18 cellular contexts compared by ENCODE assay signal in the genomic region with DNA sequence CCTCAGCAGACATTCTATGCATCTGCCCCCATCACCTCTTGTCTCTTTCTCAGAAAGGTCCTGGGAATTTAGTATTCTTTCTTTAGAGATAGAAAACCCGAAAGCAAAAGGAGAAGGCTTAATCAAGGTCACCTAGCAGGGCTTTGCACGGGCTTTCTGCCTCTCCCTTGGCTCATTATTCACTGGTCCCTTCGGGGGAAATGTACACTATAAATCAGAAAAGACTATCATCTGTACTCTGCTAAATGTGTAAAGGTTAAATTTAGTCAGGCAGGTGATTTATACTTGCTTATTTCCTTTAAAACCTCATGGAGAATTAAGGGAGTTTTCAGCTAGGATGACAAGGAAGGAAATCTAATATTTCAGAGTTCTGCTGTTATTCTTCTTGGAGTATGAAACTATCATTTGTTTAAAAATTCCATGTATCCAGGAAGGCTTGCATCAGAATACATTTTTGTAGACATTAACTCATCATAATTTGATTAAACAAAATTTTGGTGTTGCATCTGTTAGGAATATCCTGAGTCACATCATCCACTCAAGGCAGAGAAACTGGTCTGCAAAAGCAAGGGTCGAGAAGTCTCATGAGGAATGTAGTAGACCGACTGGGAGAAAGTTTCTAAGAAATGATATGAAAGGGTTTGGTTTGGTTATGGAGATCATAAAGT.
A peak's percentile ranks its signal among the peaks of the same experiment; 100 is the strongest.
DNase-seq lines count a peak whose midpoint lies in the region; ATAC-seq and TF ChIP-seq lines count a peak whose summit lies in the region.
"Had no signal": no experiment of that assay in that cellular context is flagged by ENCODE, and none has a peak within 500 bp of the region (broad histone marks: within the 10 kb centered on the region; RNA-seq: fewer than 3 reads in every experiment).

No MANE protein-coding gene starts in this region.

- no peaks in the 10 kb centered on the region for H3K4me1 Mint-ChIP-seq in Caco-2 (ENCODE audit: low read depth, unreplicated experiment)

- no peaks in the 10 kb centered on the region for H4K20me1 ChIP-seq in SK-N-SH (ENCODE audit: insufficient read depth)

- no TSS peak for BruUV-seq in Caco-2 (replicated peaks; lab: Mats Ljungman, UMichigan)

- TF ChIP-seq CTCF in SK-N-SH (IDR thresholded peaks at IDR 0.05) = no peak
- no peak for TF ChIP-seq CTCF in fibroblast of the aortic adventitia (IDR thresholded peaks at IDR 0.05; ENCODE audit: insufficient read depth, low read length)
- no peak for TF ChIP-seq CTCF in ovary (IDR thresholded peaks at IDR 0.05)
- no peak for TF ChIP-seq CTCF in Caco-2 (IDR thresholded peaks at IDR 0.05; ENCODE audit: insufficient read depth in 1 of 2, low read depth in 1 of 2, low read length in 1 of 2, severe bottlenecking in 1 of 2, unreplicated experiment in 1 of 2)

- in situ Hi-C loops in G401 (cut with HindIII; ENCODE audit: low sequenced_read_pairs) = no loop called here

- H3K27ac ChIP-seq in SK-N-SH (ENCODE audit: low read depth in 2 of 2, low read length in 1 of 2) = no peak overlapping the region
- no peak overlapping the region for H3K27ac ChIP-seq in ovary
- H3K27ac ChIP-seq: 22Rv1 had no signal

- no peaks in the 10 kb centered on the region for H3F3A ChIP-seq in SK-N-SH (replicated peaks; ENCODE audit: insufficient read depth)

- H3K27me3 ChIP-seq in SK-N-SH (ENCODE audit: insufficient read depth) = no peaks in the 10 kb centered on the region
- no peaks in the 10 kb centered on the region for H3K27me3 ChIP-seq in ovary
- no peaks in the 10 kb centered on the region for H3K27me3 ChIP-seq in Caco-2 (replicated peaks; ENCODE audit: control insufficient read depth, insufficient read depth, low read length)
- H3K27me3 ChIP-seq: MG63 had no signal

- no peaks in the 10 kb centered on the region for H3K4me1 ChIP-seq in SK-N-SH (ENCODE audit: control insufficient read depth in 1 of 2, insufficient read depth in 2 of 2, low read depth in 1 of 2, low read length in 1 of 2)
- peaks cover 8% of the 10 kb centered on the region for H3K4me1 ChIP-seq in ovary (ENCODE audit: insufficient read depth)
- H3K4me1 ChIP-seq in Caco-2 = no peaks in the 10 kb centered on the region

- no peak overlapping the region for H3K4me2 ChIP-seq in SK-N-SH

- no peaks in the 10 kb centered on the region for H3K36me3 Mint-ChIP-seq in Caco-2 (ENCODE audit: insufficient read depth, unreplicated experiment)

- POLR2A ChIA-PET in SK-N-SH (lab: Yijun Ruan, JAX) = no interaction called here
- POLR2A ChIA-PET in Caco-2 (lab: Charles Lee) = no interaction called here

- WGBS in SK-N-SH (ENCODE audit: low lambda C conversion rate) = 64% methylated on average over 5 of the region's 5 CpGs
- 26 to 33% (median 27%) methylated on average over 5 of the region's 5 CpGs for WGBS in ovary, 3 donors

- H3K27ac Mint-ChIP-seq in Caco-2 (ENCODE audit: unreplicated experiment) = no peak overlapping the region

- H3K4me3 ChIP-seq in SK-N-SH (ENCODE audit: low read depth in 2 of 2, low read length in 1 of 2) (no peak overlapping the region), fibroblast of the aortic adventitia (ENCODE audit: low read depth, low read length) (no peak overlapping the region), ovary (no peak overlapping the region), Caco-2 (ENCODE audit: low read depth, low read length) (no peak overlapping the region)
- H3K4me3 ChIP-seq: MG63 had no signal

- no peak overlapping the region for H2AFZ ChIP-seq in SK-N-SH (ENCODE audit: low read depth)

- intact Hi-C loops in ovary (cut with DNase I) (no loop called here), Caco-2 (cut with micrococcal nuclease; ENCODE audit: unreplicated experiment) (no loop called here)

- no peaks in the 10 kb centered on the region for H3K9me3 ChIP-seq in SK-N-SH
- H3K9me3 ChIP-seq in ovary = no peaks in the 10 kb centered on the region
- H3K9me3 ChIP-seq in Caco-2 = no peaks in the 10 kb centered on the region
- H3K9me3 ChIP-seq: MG63 had no signal

- CTCF ChIA-PET in SK-N-SH (lab: Yijun Ruan, JAX) = interaction anchor here (0.9 kb wide), 1 partner anchor 858 kb away, joined by 3 read pairs; no protein-coding TSS in a partner anchor
- CTCF ChIA-PET in Caco-2 (lab: Charles Lee) = no interaction called here

- H3K9me2 ChIP-seq in SK-N-SH = no peaks in the 10 kb centered on the region

- H3K36me3 ChIP-seq in SK-N-SH (replicated peaks in 1 of 2; ENCODE audit: control insufficient read depth in 1 of 2, insufficient read depth in 2 of 2, low read length in 1 of 2) (no peaks in the 10 kb centered on the region), ovary (no peaks in the 10 kb centered on the region), Caco-2 (ENCODE audit: control insufficient read depth, insufficient read depth, low read length) (no peaks in the 10 kb centered on the region)
- H3K36me3 ChIP-seq: MG63 had no signal

- no peak overlapping the region for H3K4me3 Mint-ChIP-seq in Caco-2 (ENCODE audit: unreplicated experiment)

- no peak for TF ChIP-seq POLR2A in ovary (IDR thresholded peaks at IDR 0.05)

- TF ChIP-seq EP300 in SK-N-SH (IDR thresholded peaks at IDR 0.05; ENCODE audit: borderline replicate concordance in 1 of 2, low read depth in 1 of 2, low read length in 1 of 2) = no peak
- no peak for TF ChIP-seq EP300 in ovary (IDR thresholded peaks at IDR 0.05)

- H3K27me3 Mint-ChIP-seq in Caco-2 (ENCODE audit: insufficient read depth, unreplicated experiment) = no peaks in the 10 kb centered on the region

- no peaks in the 10 kb centered on the region for H3K79me2 ChIP-seq in SK-N-SH (ENCODE audit: insufficient read depth)

- TF ChIP-seq RAD21 in SK-N-SH (IDR thresholded peaks at IDR 0.05; ENCODE audit: low read length) = no peak

- H3K9ac ChIP-seq in SK-N-SH = no peak overlapping the region

- no peak for DNase-seq in SK-N-SH
- DNase-seq in amniotic epithelial cell (ENCODE audit: low read depth) = peak; percentile 49
- peak; percentile 28 for DNase-seq in fibroblast of the aortic adventitia (ENCODE audit: low read depth)
- no peak for DNase-seq in G401 (ENCODE audit: low spot score)
- DNase-seq in NCI-H187 (lab: John Stamatoyannopoulos, UW) = no peak
- DNase-seq in ovary = no peak
- DNase-seq in Caco-2 = no peak
- DNase-seq: KBM-7, MG63, NCI-H1105 treated with DMSO at 0.1 percent for 48 hours, NCI-H146, NCI-H2029, NCI-H446, NCI-H524 treated with DMSO at 0.1 percent for 48 hours, SHP77 treated with DMSO at 0.1 percent for 48 hours had no signal

- peak; percentile 37 for ATAC-seq in SK-N-SH treated with all-trans-retinoic acid at 6 μM for 48 hours
- ATAC-seq: Panc1 had no signal

- H3K9me3 Mint-ChIP-seq in Caco-2 (ENCODE audit: unreplicated experiment) = no peaks in the 10 kb centered on the region

TF ChIP-seq in SK-N-SH treated with all-trans-retinoic acid at 6 μM for 48 hours, 23 proteins besides CTCF, POLR2A, EP300 and RAD21:
- TF ChIP-seq ISL1 (CRISPR knock-in tag; IDR thresholded peaks at IDR 0.05) = peak; percentile 46
- peak; percentile 46; the same call in 1 of the 2 replicates for TF ChIP-seq ZC3H10 (CRISPR knock-in tag; IDR thresholded peaks at IDR 0.05)
- no peak for TF ChIP-seq PATZ1 (CRISPR knock-in tag; IDR thresholded peaks at IDR 0.05; ENCODE audit: borderline replicate concordance)
- peak; percentile 18; the same call in 1 of the 2 replicates for TF ChIP-seq RARB (CRISPR knock-in tag; IDR thresholded peaks at IDR 0.05)

TF ChIP-seq in SK-N-SH, 30 proteins besides CTCF, POLR2A, EP300 and RAD21:
- TF ChIP-seq CHD2 (IDR thresholded peaks at IDR 0.05; ENCODE audit: low read length, partially characterized antibody) (no peak), NRF1 (IDR thresholded peaks at IDR 0.05; ENCODE audit: low read depth, low read length) (no peak), TCF12 (IDR thresholded peaks at IDR 0.05) (no peak), SMC3 (IDR thresholded peaks at IDR 0.05; ENCODE audit: low read depth, low read length) (no peak), RCOR1 (IDR thresholded peaks at IDR 0.05; ENCODE audit: low read length) (no peak), ELF1 (IDR thresholded peaks at IDR 0.05) (no peak), MAX (IDR thresholded peaks at IDR 0.05; ENCODE audit: low read depth) (no peak), EZH2phosphoT487 (IDR thresholded peaks at IDR 0.05; ENCODE audit: borderline replicate concordance, low read depth) (no peak), TEAD4 (IDR thresholded peaks at IDR 0.05; ENCODE audit: borderline replicate concordance, insufficient read depth) (no peak), FOXM1 (IDR thresholded peaks at IDR 0.05; ENCODE audit: low read depth) (no peak), RFX5 (IDR thresholded peaks at IDR 0.05; ENCODE audit: low read length) (no peak), MEF2A (IDR thresholded peaks at IDR 0.05; ENCODE audit: borderline replicate concordance, low read depth) (no peak)
- TF ChIP-seq, protein P1, sequence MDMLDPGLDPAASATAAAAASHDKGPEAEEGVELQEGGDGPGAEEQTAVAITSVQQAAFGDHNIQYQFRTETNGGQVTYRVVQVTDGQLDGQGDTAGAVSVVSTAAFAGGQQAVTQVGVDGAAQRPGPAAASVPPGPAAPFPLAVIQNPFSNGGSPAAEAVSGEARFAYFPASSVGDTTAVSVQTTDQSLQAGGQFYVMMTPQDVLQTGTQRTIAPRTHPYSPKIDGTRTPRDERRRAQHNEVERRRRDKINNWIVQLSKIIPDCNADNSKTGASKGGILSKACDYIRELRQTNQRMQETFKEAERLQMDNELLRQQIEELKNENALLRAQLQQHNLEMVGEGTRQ (IDR thresholded peaks at IDR 0.05; ENCODE audit: borderline replicate concordance, low read depth, low read length) = no peak

Comparison
In these comparisons a context has a peak if more than half of its experiments do, and no peak if none do; other contexts are left out.
1. DNase-seq: peak in amniotic epithelial cell (single experiment) and fibroblast of the aortic adventitia (single experiment); none in SK-N-SH (single experiment), G401 (single experiment), NCI-H187 (0 of 2), ovary (0 of 5) and Caco-2 (0 of 2).